Comparison of ENCODE assay signal across 1 cellular context in genomic region chr1:40352126-40352525, GRCh38.
TF ChIP-seq lines count a peak whose summit lies in the region.

No MANE protein-coding gene starts in this region.

TF ChIP-seq in GM12878, 131 proteins besides CTCF, POLR2A, EP300 and RAD21:
- TF ChIP-seq SPI1 (IDR thresholded peaks at IDR 0.05; ENCODE audit: borderline replicate concordance, insufficient read depth, low read depth, low read length) (peak; percentile 89; the same call in 1 of the 2 replicates), POU2F2 (IDR thresholded peaks at IDR 0.05; ENCODE audit: borderline replicate concordance, low read depth, low read length) (0 out of 3 replicates have a peak, but pooled peaks have one; percentile 38), ZNF24 (IDR thresholded peaks at IDR 0.05) (no peak)
